1 cellular context compared by ENCODE assay signal in genomic region chr17:74404802-74405201, GRCh38.
TF ChIP-seq lines count a peak whose summit lies in the region.

No MANE protein-coding gene starts in this region.

TF ChIP-seq in K562, 482 proteins besides CTCF, POLR2A, EP300 and RAD21:
- TF ChIP-seq ZNF146 (CRISPR knock-in tag; IDR thresholded peaks at IDR 0.05; ENCODE audit: unreplicated experiment) (no peak), BCOR (IDR thresholded peaks at IDR 0.05) (no peak), ZBTB40 (IDR thresholded peaks at IDR 0.05) (peak; percentile 96), ZBTB40 (CRISPR knock-in tag; IDR thresholded peaks at IDR 0.05) (peak; percentile 96), ARHGAP35 (IDR thresholded peaks at IDR 0.05; ENCODE audit: partially characterized antibody) (no peak), HDAC1 (IDR thresholded peaks at IDR 0.05) (no peak), POLR2B (IDR thresholded peaks at IDR 0.05; ENCODE audit: low read depth, partially characterized antibody) (no peak)
